ENCODE assay signal across 8 cellular contexts in the genomic region with DNA sequence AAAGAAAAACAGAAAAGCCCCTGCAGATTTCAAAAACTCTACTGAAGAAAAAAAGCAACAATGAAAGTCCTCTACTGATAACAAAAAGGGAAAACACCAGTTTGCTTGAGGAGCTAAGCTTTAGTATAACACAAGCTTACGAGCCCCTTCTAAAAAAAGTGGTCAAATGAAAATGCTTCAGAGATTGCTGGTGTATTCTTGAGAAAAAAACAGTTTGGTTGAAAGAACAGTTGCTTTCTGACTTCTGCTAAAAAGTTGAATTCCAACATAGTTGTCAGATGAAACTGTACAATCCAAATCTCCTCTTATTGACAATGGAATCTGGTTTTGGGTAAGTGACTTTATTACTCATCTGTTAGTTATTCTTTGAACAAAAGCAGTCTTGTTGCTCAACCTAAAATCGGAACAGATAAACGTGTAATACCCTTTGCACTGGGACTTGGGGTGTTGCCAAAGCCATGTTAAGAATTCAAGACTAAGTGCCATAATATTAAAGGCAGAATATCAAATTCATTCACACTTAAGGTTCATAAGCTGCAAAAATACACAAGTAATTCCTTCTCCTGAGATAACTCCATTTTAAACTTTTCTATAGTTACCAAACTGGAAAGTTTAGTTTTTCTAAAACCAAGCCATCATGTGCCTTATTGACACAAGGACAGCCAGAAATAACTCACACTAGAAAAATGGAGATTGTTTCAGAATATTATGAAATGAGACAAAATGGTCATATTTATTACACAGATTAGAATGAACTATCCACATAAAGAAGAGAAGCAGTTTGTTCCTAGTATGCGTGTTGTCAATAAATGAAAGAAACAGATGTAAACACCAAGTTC. TPM values are rescaled to one million over a fixed set of nuclear protein-coding genes. Genes with fewer than 3 reads are reported as not detected.
DNase-seq lines count a peak whose midpoint lies in the region; ATAC-seq and TF ChIP-seq lines count a peak whose summit lies in the region.

No MANE protein-coding gene starts in this region.

- no peak overlapping the region for H2AK9ac ChIP-seq in IMR-90 (replicated peaks; ENCODE audit: low read depth, low read length, poor library complexity)

- peak overlapping the region; percentile 80; the same call in 1 of the 2 replicates for H3K56ac ChIP-seq in IMR-90 (ENCODE audit: extremely low read depth, insufficient read depth, low read length)

- dilution Hi-C loops in IMR-90 (cut with HindIII; ENCODE audit: low sequenced_read_pairs, unreplicated experiment) = no loop called here

- H3K27me3 ChIP-seq in IMR-90 (ENCODE audit: control insufficient read depth, insufficient read depth, low read length) (no peaks in the 10 kb centered on the region), tibial artery (no peaks in the 10 kb centered on the region)

- no peak overlapping the region for H2AFZ ChIP-seq in IMR-90 (replicated peaks; ENCODE audit: low read length, poor library complexity)

- TF ChIP-seq CTCF in IMR-90 (conservative IDR thresholded peaks at IDR 0.05; ENCODE audit: low read depth, low read length) = no peak
- no peak for TF ChIP-seq CTCF in epithelial cell of proximal tubule (conservative IDR thresholded peaks at IDR 0.05; ENCODE audit: low read depth, low read length)
- no peak for TF ChIP-seq CTCF in tibial artery (IDR thresholded peaks at IDR 0.05)

- H3K23ac ChIP-seq in IMR-90 (ENCODE audit: low read depth, low read length) = no peak overlapping the region

- peak overlapping the region; percentile 60; the same call in 1 of the 2 replicates for H3K4me2 ChIP-seq in IMR-90 (ENCODE audit: low read depth, low read length)

- no peaks in the 10 kb centered on the region for H4K20me1 ChIP-seq in IMR-90 (ENCODE audit: insufficient read depth, low read length)

- H2AK5ac ChIP-seq in IMR-90 (ENCODE audit: low read depth, low read length) = no peak overlapping the region

- H3K4me3 ChIP-seq in IMR-90 (ENCODE audit: insufficient read depth, low read depth, low read length) (no peak overlapping the region), epithelial cell of proximal tubule (ENCODE audit: low read depth, low read length) (no peak overlapping the region), tibial artery (peak overlapping the region; percentile 11 to 23)

- CTCF ChIA-PET in IMR-90 (lab: Yijun Ruan, JAX) = interaction anchor here (0.5 kb wide), 1 partner anchor 842 kb away, joined by 3 read pairs; no protein-coding TSS in a partner anchor

- no peaks in the 10 kb centered on the region for H3K79me1 ChIP-seq in IMR-90 (ENCODE audit: low read depth in 1 of 2, low read length in 2 of 2)

- no peaks in the 10 kb centered on the region for H3K9me1 ChIP-seq in IMR-90 (ENCODE audit: insufficient read depth, low read length)

- in situ Hi-C loops in IMR-90 (cut with MboI; ENCODE audit: low sequenced_read_pairs) = no loop called here

- POLR2A ChIA-PET in IMR-90 (lab: Charles Lee; ENCODE audit: unreplicated experiment) = no interaction called here

- H3K4ac ChIP-seq in IMR-90 (ENCODE audit: low read depth, low read length) = peak overlapping the region; percentile 45; the same call in 1 of the 2 replicates

- peak overlapping the region in 1 of 2 experiments; percentile 45; a peak in 1 of 4 replicates for H4K8ac ChIP-seq in IMR-90 (ENCODE audit: low read depth in 2 of 2, low read length in 2 of 2)

- no TSS peak for BruUV-seq in IMR-90 (replicated peaks; lab: Mats Ljungman, UMichigan)

- H4K91ac ChIP-seq in IMR-90 (ENCODE audit: insufficient read depth, low read depth, low read length) = peak overlapping the region; percentile 10; the same call in 1 of the 2 replicates

- H3K36me3 ChIP-seq in IMR-90 (ENCODE audit: control insufficient read depth, insufficient read depth, low read length) (no peaks in the 10 kb centered on the region), tibial artery (no peaks in the 10 kb centered on the region)

- TF ChIP-seq RAD21 in IMR-90 (IDR thresholded peaks at IDR 0.05; ENCODE audit: low read length) = no peak

- DNase-seq in GM04503 (ENCODE audit: low read depth) (peak; percentile 83), IMR-90 (peak; percentile 86), epithelial cell of proximal tubule (ENCODE audit: low read depth) (peak; percentile 72), tibial artery (peak in 1 of 2 donors; percentile 34), NCI-H1417 treated with DMSO at 0.1 percent for 48 hours (lab: John Stamatoyannopoulos, UW) (no peak), Kasumi-1 (lab: John Stamatoyannopoulos, UW) (no peak)

- no peak overlapping the region for H3K14ac ChIP-seq in IMR-90 (replicated peaks; ENCODE audit: low read depth, low read length)

- peak overlapping the region; percentile 22; the same call in 1 of the 2 replicates for H2BK20ac ChIP-seq in IMR-90 (ENCODE audit: low read depth, low read length)

- H2BK5ac ChIP-seq in IMR-90 (ENCODE audit: low read depth, low read length, poor library complexity, severe bottlenecking) = peak overlapping the region; percentile 86

- peak overlapping the region; percentile 77; the same call in 1 of the 2 replicates for H3K9ac ChIP-seq in IMR-90 (ENCODE audit: low read depth, low read length)

- H3K4me1 ChIP-seq in IMR-90 (ENCODE audit: control insufficient read depth, insufficient read depth, low read length) = peaks cover 8% of the 10 kb centered on the region
- peaks cover 0 to 41% (median 7%) of the 10 kb centered on the region in 4 donors for H3K4me1 ChIP-seq in tibial artery

- no peak overlapping the region for H2BK15ac ChIP-seq in IMR-90 (ENCODE audit: low read depth, low read length)

- intact Hi-C loops in IMR-90 (cut with micrococcal nuclease) (loop anchor here (2.0 to 5.0 kb wide), 4 partner anchors 76 to 552 kb away; no protein-coding TSS in a partner anchor), tibial artery (cut with DNase I; ENCODE audit: low total_unique reads) (loop anchor here (5.0 kb wide), 1 partner anchor 1573 kb away; no protein-coding TSS in a partner anchor)

- ATAC-seq in GM21528 (IDR thresholded peaks at IDR 0.05; ENCODE audit: low FRiP score, unreplicated experiment) (peak; percentile 40), IMR-90 (ENCODE audit: low read depth) (peak; percentile 75), HG03280 (IDR thresholded peaks at IDR 0.05; ENCODE audit: unreplicated experiment) (no peak)

- H3K9me3 ChIP-seq in IMR-90 (ENCODE audit: control insufficient read depth, insufficient read depth, low read length) = no peaks in the 10 kb centered on the region
- H3K9me3 ChIP-seq in tibial artery = no peaks in the 10 kb centered on the region

- H3K18ac ChIP-seq in IMR-90 (ENCODE audit: low read depth, low read length) = peak overlapping the region; percentile 70

- peak overlapping the region; percentile 74; the same call in 1 of the 2 replicates for H2BK120ac ChIP-seq in IMR-90 (ENCODE audit: low read depth, low read length)

- no CpG with 5 or more reads among the region's 4 CpGs for WGBS in IMR-90 (ENCODE audit: extremely low coverage in 2 of 2, insufficient read length in 1 of 2), 2 experiments

- TF ChIP-seq POLR2A in IMR-90 (IDR thresholded peaks at IDR 0.05; ENCODE audit: low read depth, low read length) = no peak

- peak overlapping the region; percentile 77; the same call in 1 of the 2 replicates for H3K27ac ChIP-seq in IMR-90 (ENCODE audit: insufficient read depth, low read length)
- peak overlapping the region; percentile 63 to 69 for H3K27ac ChIP-seq in tibial artery

- H4K5ac ChIP-seq in IMR-90 (ENCODE audit: low read depth, low read length) = peak overlapping the region; percentile 59; the same call in 1 of the 2 replicates

TF ChIP-seq in IMR-90, 13 proteins besides CTCF, POLR2A, EP300 and RAD21:
- TF ChIP-seq, protein P1, sequence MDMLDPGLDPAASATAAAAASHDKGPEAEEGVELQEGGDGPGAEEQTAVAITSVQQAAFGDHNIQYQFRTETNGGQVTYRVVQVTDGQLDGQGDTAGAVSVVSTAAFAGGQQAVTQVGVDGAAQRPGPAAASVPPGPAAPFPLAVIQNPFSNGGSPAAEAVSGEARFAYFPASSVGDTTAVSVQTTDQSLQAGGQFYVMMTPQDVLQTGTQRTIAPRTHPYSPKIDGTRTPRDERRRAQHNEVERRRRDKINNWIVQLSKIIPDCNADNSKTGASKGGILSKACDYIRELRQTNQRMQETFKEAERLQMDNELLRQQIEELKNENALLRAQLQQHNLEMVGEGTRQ (IDR thresholded peaks at IDR 0.05; ENCODE audit: low read depth, low read length) = no peak
- TF ChIP-seq CEBPB (IDR thresholded peaks at IDR 0.05; ENCODE audit: low read depth, low read length) (peak; percentile 94), RCOR1 (IDR thresholded peaks at IDR 0.05; ENCODE audit: insufficient replicate concordance, low read length) (no peak), MAZ (IDR thresholded peaks at IDR 0.05; ENCODE audit: borderline replicate concordance, low read depth, low read length) (no peak), FOS (IDR thresholded peaks at IDR 0.05; ENCODE audit: low read depth, low read length) (0 out of 2 replicates have a peak, but pooled peaks have one; percentile 22)

RNA-seq across cellular contexts. Expression of gene SPAG16, which starts 45.3 kb away (rescaled TPM):
- total RNA-seq in IMR-90 (2012; rRNA removed) (7.3 and 16.9 TPM in 2 replicates), epithelial cell of proximal tubule (17.3 and 25.5 TPM in 2 replicates)
- 12.8 and 13.5 TPM in 2 replicates for polyA plus RNA-seq in IMR-90 (2012; rRNA removed)
- 6.3 TPM in 2 replicates for polyA plus RNA-seq in IMR-90 (2012; cell fraction: cytosol; rRNA removed)
- 1.4 and 4.7 TPM in 2 replicates for polyA plus RNA-seq in IMR-90 (2012; cell fraction: nucleus; rRNA removed; ENCODE audit: low replicate concordance)

Comparison
In these comparisons a context has a peak if more than half of its experiments do, and no peak if none do; other contexts are left out.
1. DNase-seq: peak in GM04503 (single experiment), IMR-90 (single experiment) and epithelial cell of proximal tubule (single experiment); none in NCI-H1417 treated with DMSO at 0.1 percent for 48 hours (single experiment) and Kasumi-1 (0 of 2).
2. H3K4me3 ChIP-seq: peak in tibial artery (2 of 2); none in IMR-90 (single experiment) and epithelial cell of proximal tubule (single experiment).